Comparison of ENCODE assay signal across 10 cellular contexts in the genomic region with DNA sequence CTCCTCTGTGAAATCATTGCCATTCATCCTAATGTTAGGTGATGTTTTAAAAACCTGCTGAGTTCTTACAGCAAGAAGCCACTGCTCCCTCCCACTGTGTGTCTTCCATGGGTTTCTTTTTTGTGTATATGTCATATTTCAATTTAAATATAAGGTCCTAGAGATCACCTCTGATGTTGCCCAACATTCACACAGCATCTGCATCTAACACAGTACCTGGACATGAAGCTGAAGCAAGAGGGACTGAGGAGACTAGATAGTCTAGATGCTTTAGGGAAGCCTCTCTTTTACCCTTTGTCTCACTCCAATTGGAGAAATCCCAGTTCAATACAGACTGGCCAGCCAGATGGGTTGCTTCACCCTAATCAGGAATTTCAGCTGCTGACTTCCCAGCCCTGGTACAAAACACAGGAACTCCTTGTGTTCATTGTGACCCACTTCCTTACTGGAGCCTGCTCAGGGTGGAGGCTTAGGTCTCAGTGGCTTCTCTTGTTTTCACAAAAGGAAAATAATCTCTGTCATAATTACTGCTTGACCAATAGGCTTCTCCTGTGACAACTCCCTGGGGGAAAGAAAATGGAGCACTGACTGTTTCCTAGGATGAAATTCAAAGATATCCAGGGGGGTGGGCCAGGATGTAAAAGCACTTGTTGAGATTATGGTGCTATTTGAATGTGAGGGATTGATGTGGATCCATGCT. TPM values are rescaled to one million over a fixed set of nuclear protein-coding genes. Genes with fewer than 3 reads are reported as not detected.
DNase-seq lines count a peak whose midpoint lies in the region; ATAC-seq, FAIRE-seq and TF ChIP-seq lines count a peak whose summit lies in the region.
"Had no signal": no experiment of that assay in that cellular context is flagged by ENCODE, and none has a peak within 500 bp of the region (broad histone marks: within the 10 kb centered on the region; RNA-seq: fewer than 3 reads in every experiment).

No MANE protein-coding gene starts in this region.

- H3K9ac ChIP-seq in OCI-LY3 (ENCODE audit: low read length) = no peak overlapping the region

- no peaks in the 10 kb centered on the region for H4K20me1 ChIP-seq in OCI-LY3 (ENCODE audit: insufficient read depth, low read length)

- H3K27ac Mint-ChIP-seq in nephron progenitor cell = no peak overlapping the region

- peak; percentile 44 to 59 for DNase-seq in HAP-1 (ENCODE audit: low spot score in 2 of 2)
- DNase-seq in foreskin melanocyte = peak; percentile 80
- peak in 1 of 2 donors; percentile 45 for DNase-seq in gastrocnemius medialis
- no peak for DNase-seq in nephron progenitor cell
- DNase-seq in D721Med (ENCODE audit: insufficient read length, low spot score) = no peak
- DNase-seq: stimulated activated naive B cell treated with anti-CD40 and anti-IgM and Interleukin-4, amounts not matched to agents 10 μg/mL and 1 μg/mL and 100 μg/mL, for 72 hours had no signal

- H3K9me3 ChIP-seq in HAP-1 = no peaks in the 10 kb centered on the region
- H3K9me3 ChIP-seq in OCI-LY3 (ENCODE audit: insufficient read depth, low read length) = no peaks in the 10 kb centered on the region; the same call in 1 of the 2 replicates
- no peaks in the 10 kb centered on the region for H3K9me3 ChIP-seq in gastrocnemius medialis

- no peak for FAIRE-seq in D721Med (lab: Jason Lieb, UNC)

- intact Hi-C loops in gastrocnemius medialis (cut with DNase I; ENCODE audit: low total_unique reads) = no loop called here

- H3K27me3 Mint-ChIP-seq in nephron progenitor cell (ENCODE audit: low read depth, poor library complexity) = peaks cover 4% of the 10 kb centered on the region
- H3K27me3 Mint-ChIP-seq: stimulated activated naive B cell treated with anti-CD40 and anti-IgM and Interleukin-4, amounts not matched to agents 10 μg/mL and 1 μg/mL and 100 μg/mL, for 72 hours had no signal

- in situ Hi-C loops in HAP-1 (cut with MboI; ENCODE audit: low sequenced_read_pairs) = no loop called here
- in situ Hi-C loops in gastrocnemius medialis (cut with MboI; ENCODE audit: low sequenced_read_pairs in 4 of 4) = no loop called here

- H3K36me3 Mint-ChIP-seq in nephron progenitor cell (ENCODE audit: low read depth) = no peaks in the 10 kb centered on the region

- no peak overlapping the region for H3K4me3 Mint-ChIP-seq in nephron progenitor cell

- H3K27me3 ChIP-seq in HAP-1 (ENCODE audit: low read depth) (no peaks in the 10 kb centered on the region), OCI-LY3 (ENCODE audit: low read depth, low read length) (no peaks in the 10 kb centered on the region), gastrocnemius medialis (no peaks in the 10 kb centered on the region)

- no peaks in the 10 kb centered on the region for H3K9me3 Mint-ChIP-seq in nephron progenitor cell
- H3K9me3 Mint-ChIP-seq: stimulated activated naive B cell treated with anti-CD40 and anti-IgM and Interleukin-4, amounts not matched to agents 10 μg/mL and 1 μg/mL and 100 μg/mL, for 72 hours had no signal

- 0 out of 2 replicates have a peak overlapping the region, but pooled peaks have one; percentile 1 for H3K4me2 ChIP-seq in OCI-LY3 (ENCODE audit: low read length)

- H3K4me1 Mint-ChIP-seq in nephron progenitor cell = peaks cover 82% of the 10 kb centered on the region

- peak; percentile 20 to 41 for ATAC-seq in gastrocnemius medialis
- no peak for ATAC-seq in HG03045 (IDR thresholded peaks at IDR 0.05; ENCODE audit: unreplicated experiment)
- ATAC-seq in HG03521 (IDR thresholded peaks at IDR 0.05; ENCODE audit: unreplicated experiment) = no peak
- ATAC-seq: stimulated activated naive B cell treated with anti-CD40 and anti-IgM and Interleukin-4, amounts not matched to agents 10 μg/mL and 1 μg/mL and 100 μg/mL, for 72 hours had no signal

- no peaks in the 10 kb centered on the region for H3K79me2 ChIP-seq in OCI-LY3 (ENCODE audit: low read length)

- peaks cover 38% of the 10 kb centered on the region for H3K4me1 ChIP-seq in HAP-1
- H3K4me1 ChIP-seq in OCI-LY3 (ENCODE audit: low read length) = peaks cover 73% of the 10 kb centered on the region
- H3K4me1 ChIP-seq in gastrocnemius medialis = peaks cover 30 to 45% of the 10 kb centered on the region in 2 donors

- TF ChIP-seq CTCF in OCI-LY3 (IDR thresholded peaks at IDR 0.05; ENCODE audit: low read depth, low read length) = no peak
- no peak for TF ChIP-seq CTCF in gastrocnemius medialis (IDR thresholded peaks at IDR 0.05 in 4 of 5, conservative IDR thresholded peaks at IDR 0.05 in 1 of 5)
- TF ChIP-seq CTCF in nephron progenitor cell (IDR thresholded peaks at IDR 0.05) = no peak
- no peak for TF ChIP-seq CTCF in D721Med (IDR thresholded peaks at IDR 0.05; ENCODE audit: insufficient read depth, missing control alignments)

- H3K4me3 ChIP-seq in HAP-1 = no peak overlapping the region
- no peak overlapping the region for H3K4me3 ChIP-seq in OCI-LY3 (ENCODE audit: low read length)
- H3K4me3 ChIP-seq in gastrocnemius medialis = no peak overlapping the region

- H3K36me3 ChIP-seq in HAP-1 (replicated peaks) (no peaks in the 10 kb centered on the region), OCI-LY3 (replicated peaks; ENCODE audit: low read depth, low read length) (no peaks in the 10 kb centered on the region), gastrocnemius medialis (no peaks in the 10 kb centered on the region)

- H3K27ac ChIP-seq in OCI-LY3 (ENCODE audit: low read length) (no peak overlapping the region), gastrocnemius medialis (peak overlapping the region; percentile 30 to 90 (median 86))
- H3K27ac ChIP-seq: epithelial cell of prostate had no signal

- H2AFZ ChIP-seq in OCI-LY3 (ENCODE audit: low read depth, low read length) = no peak overlapping the region

- peak; percentile 10 to 37 for TF ChIP-seq POLR2A in gastrocnemius medialis (IDR thresholded peaks at IDR 0.05)

RNA-seq across cellular contexts. Expression of a gene that starts 17.3 kb away (rescaled TPM):
- 100 to 1,000 TPM in 1 of 4 donors, 10 to 100 TPM in 3; 48.0 to 286 (median 74.9) TPM for total RNA-seq in gastrocnemius medialis

RNA-seq across cellular contexts. Expression of a gene that starts 28.3 kb away (rescaled TPM):
- total RNA-seq in gastrocnemius medialis = 10 to 100 TPM in 1 of 4 donors, 1 to 10 TPM in 3; 6.3 to 15.8 (median 7.8) TPM

Comparison
In these comparisons a context has a peak if more than half of its experiments do, and no peak if none do; other contexts are left out.
1. DNase-seq: peak in HAP-1 (2 of 2) and foreskin melanocyte (single experiment); none in nephron progenitor cell (single experiment) and D721Med (single experiment).
2. ATAC-seq: peak in gastrocnemius medialis (2 of 2); none in HG03045 (single experiment) and HG03521 (single experiment).